Comparison of ENCODE assay signal across 1 cellular context in the genomic region with DNA sequence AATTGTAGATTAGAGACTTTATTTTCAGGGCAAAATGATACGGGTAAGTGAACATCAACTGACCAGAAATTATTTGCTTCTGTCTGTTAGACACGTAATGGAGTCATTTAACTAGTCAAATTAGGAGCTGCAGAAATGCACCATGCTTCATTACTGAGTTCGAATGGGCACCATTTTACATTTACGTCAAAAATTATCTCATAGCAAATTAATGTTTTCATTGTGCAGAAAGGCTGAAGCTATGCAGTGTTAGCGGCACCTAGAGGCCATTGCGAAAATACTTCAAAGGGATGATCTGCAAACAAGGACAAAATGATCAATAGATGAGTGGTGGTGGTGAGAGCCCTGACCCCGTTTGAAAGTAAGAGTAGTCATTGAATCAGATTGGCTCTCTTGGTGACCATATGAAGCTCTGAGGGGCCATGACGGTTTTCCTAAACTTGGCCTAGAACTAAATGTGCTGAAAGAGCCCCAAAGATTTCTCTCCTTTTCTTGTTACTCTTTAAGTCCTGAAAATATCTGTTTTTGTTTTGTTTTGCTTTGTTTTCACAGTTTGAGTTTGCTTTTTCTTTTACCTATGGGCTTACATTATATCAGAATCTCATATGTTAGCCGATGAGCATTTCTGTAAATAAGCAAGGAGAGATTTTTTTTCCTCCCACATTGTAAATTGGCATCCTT.
TF ChIP-seq lines count a peak whose summit lies in the region.

No MANE protein-coding gene starts in this region.

TF ChIP-seq in H1, 55 proteins besides CTCF, POLR2A, EP300 and RAD21 (continued from another document):
- TF ChIP-seq, protein P1, sequence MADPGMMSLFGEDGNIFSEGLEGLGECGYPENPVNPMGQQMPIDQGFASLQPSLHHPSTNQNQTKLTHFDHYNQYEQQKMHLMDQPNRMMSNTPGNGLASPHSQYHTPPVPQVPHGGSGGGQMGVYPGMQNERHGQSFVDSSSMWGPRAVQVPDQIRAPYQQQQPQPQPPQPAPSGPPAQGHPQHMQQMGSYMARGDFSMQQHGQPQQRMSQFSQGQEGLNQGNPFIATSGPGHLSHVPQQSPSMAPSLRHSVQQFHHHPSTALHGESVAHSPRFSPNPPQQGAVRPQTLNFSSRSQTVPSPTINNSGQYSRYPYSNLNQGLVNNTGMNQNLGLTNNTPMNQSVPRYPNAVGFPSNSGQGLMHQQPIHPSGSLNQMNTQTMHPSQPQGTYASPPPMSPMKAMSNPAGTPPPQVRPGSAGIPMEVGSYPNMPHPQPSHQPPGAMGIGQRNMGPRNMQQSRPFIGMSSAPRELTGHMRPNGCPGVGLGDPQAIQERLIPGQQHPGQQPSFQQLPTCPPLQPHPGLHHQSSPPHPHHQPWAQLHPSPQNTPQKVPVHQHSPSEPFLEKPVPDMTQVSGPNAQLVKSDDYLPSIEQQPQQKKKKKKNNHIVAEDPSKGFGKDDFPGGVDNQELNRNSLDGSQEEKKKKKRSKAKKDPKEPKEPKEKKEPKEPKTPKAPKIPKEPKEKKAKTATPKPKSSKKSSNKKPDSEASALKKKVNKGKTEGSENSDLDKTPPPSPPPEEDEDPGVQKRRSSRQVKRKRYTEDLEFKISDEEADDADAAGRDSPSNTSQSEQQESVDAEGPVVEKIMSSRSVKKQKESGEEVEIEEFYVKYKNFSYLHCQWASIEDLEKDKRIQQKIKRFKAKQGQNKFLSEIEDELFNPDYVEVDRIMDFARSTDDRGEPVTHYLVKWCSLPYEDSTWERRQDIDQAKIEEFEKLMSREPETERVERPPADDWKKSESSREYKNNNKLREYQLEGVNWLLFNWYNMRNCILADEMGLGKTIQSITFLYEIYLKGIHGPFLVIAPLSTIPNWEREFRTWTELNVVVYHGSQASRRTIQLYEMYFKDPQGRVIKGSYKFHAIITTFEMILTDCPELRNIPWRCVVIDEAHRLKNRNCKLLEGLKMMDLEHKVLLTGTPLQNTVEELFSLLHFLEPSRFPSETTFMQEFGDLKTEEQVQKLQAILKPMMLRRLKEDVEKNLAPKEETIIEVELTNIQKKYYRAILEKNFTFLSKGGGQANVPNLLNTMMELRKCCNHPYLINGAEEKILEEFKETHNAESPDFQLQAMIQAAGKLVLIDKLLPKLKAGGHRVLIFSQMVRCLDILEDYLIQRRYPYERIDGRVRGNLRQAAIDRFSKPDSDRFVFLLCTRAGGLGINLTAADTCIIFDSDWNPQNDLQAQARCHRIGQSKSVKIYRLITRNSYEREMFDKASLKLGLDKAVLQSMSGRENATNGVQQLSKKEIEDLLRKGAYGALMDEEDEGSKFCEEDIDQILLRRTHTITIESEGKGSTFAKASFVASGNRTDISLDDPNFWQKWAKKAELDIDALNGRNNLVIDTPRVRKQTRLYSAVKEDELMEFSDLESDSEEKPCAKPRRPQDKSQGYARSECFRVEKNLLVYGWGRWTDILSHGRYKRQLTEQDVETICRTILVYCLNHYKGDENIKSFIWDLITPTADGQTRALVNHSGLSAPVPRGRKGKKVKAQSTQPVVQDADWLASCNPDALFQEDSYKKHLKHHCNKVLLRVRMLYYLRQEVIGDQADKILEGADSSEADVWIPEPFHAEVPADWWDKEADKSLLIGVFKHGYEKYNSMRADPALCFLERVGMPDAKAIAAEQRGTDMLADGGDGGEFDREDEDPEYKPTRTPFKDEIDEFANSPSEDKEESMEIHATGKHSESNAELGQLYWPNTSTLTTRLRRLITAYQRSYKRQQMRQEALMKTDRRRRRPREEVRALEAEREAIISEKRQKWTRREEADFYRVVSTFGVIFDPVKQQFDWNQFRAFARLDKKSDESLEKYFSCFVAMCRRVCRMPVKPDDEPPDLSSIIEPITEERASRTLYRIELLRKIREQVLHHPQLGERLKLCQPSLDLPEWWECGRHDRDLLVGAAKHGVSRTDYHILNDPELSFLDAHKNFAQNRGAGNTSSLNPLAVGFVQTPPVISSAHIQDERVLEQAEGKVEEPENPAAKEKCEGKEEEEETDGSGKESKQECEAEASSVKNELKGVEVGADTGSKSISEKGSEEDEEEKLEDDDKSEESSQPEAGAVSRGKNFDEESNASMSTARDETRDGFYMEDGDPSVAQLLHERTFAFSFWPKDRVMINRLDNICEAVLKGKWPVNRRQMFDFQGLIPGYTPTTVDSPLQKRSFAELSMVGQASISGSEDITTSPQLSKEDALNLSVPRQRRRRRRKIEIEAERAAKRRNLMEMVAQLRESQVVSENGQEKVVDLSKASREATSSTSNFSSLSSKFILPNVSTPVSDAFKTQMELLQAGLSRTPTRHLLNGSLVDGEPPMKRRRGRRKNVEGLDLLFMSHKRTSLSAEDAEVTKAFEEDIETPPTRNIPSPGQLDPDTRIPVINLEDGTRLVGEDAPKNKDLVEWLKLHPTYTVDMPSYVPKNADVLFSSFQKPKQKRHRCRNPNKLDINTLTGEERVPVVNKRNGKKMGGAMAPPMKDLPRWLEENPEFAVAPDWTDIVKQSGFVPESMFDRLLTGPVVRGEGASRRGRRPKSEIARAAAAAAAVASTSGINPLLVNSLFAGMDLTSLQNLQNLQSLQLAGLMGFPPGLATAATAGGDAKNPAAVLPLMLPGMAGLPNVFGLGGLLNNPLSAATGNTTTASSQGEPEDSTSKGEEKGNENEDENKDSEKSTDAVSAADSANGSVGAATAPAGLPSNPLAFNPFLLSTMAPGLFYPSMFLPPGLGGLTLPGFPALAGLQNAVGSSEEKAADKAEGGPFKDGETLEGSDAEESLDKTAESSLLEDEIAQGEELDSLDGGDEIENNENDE (IDR thresholded peaks at IDR 0.05; ENCODE audit: insufficient replicate concordance, low read length), result no peak
- TF ChIP-seq CBX5 (IDR thresholded peaks at IDR 0.05; ENCODE audit: low read depth, low read length) (no peak), SAP30 (IDR thresholded peaks at IDR 0.05; ENCODE audit: insufficient read depth, insufficient replicate concordance, low read length) (no peak), MAFK (IDR thresholded peaks at IDR 0.05; ENCODE audit: low read depth, low read length) (no peak), TCF12 (IDR thresholded peaks at IDR 0.05; ENCODE audit: low read depth, low read length) (no peak), SP1 (IDR thresholded peaks at IDR 0.05; ENCODE audit: low read depth, low read length) (no peak), EGR1 (IDR thresholded peaks at IDR 0.05; ENCODE audit: borderline replicate concordance, low read depth, low read length) (no peak), HDAC2 (IDR thresholded peaks at IDR 0.05; ENCODE audit: borderline replicate concordance in 1 of 2, low read depth in 2 of 2, low read length in 2 of 2) (0 out of 4 replicates have a peak, but pooled peaks of 1 of the 2 experiments have one; percentile 38)
- TF ChIP-seq, protein P2, sequence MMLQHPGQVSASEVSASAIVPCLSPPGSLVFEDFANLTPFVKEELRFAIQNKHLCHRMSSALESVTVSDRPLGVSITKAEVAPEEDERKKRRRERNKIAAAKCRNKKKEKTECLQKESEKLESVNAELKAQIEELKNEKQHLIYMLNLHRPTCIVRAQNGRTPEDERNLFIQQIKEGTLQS (IDR thresholded peaks at IDR 0.05; ENCODE audit: insufficient read depth, low read depth, low read length), result no peak
